7 cellular contexts compared by ENCODE assay signal in the genomic region with DNA sequence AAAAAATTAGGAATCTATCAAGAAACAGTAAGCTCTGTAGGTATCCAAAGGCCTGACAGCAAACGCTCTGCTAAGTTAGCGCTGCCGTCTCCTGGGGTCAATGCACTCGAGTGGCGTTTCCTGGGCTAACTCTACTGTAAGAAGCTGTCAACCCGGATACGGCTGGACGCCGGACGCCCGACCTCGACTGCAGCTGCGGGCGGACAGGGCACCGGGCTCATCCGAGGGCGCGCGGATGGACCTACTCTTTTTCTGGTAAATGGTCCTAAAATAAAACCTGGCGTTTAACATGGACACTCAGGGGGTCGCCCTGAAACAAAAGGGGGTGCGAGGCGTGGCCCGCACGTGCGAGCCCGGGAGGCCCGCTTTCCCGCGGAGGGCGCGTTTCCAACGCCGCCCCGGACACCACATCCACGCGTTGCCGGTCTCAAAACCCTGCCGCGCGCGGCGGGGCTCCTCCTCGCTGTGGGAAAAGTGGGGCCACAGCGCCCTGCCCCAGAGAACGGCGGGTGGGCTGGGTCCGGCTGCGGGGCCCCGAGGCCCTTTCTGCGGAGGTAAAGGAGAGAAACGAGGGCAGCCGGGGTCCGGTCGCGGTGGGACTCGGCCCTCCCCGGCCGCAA. TPM values are rescaled to one million over a fixed set of nuclear protein-coding genes. Genes with fewer than 3 reads are reported as not detected.
DNase-seq lines count a peak whose midpoint lies in the region; ATAC-seq and TF ChIP-seq lines count a peak whose summit lies in the region.

No MANE protein-coding gene starts in this region.

- H3K4me3 ChIP-seq in HUES64 (ENCODE audit: low read length) (peak overlapping the region; percentile 72), esophagus muscularis mucosa (peak overlapping the region; percentile 87 to 100 (median 97)), tibial artery (peak overlapping the region; percentile 80 to 92)
- H3K4me3 ChIP-seq in naive thymus-derived CD4-positive, alpha-beta T cell (ENCODE audit: low read length), result peak overlapping the region; percentile 98

- H3K4me3 Mint-ChIP-seq in naive thymus-derived CD4-positive, alpha-beta T cell, result peak overlapping the region; percentile 87 to 100 (median 98)

- no peaks in the 10 kb centered on the region for H3K9me3 Mint-ChIP-seq in naive thymus-derived CD4-positive, alpha-beta T cell

- H3K36me3 Mint-ChIP-seq in naive thymus-derived CD4-positive, alpha-beta T cell, result peaks cover 4 to 37% (median 29%) of the 10 kb centered on the region in 5 donors

- POLR2A ChIA-PET in naive thymus-derived CD4-positive, alpha-beta T cell (lab: Charles Lee), result interaction anchor here (0.6 to 6.1 kb wide), 11 partner anchors 8 to 180 kb away, joined by 3 to 101 read pairs (median 9); partner anchors contain the start of genes ACAT2, IGF2R, SOD2 and WTAP

- intact Hi-C loops in esophagus muscularis mucosa (cut with DNase I), result loop anchor here (2.0 to 5.0 kb wide), 2 partner anchors 57 to 96 kb away; partner anchors contain the start of gene SOD2
- intact Hi-C loops in naive thymus-derived CD4-positive, alpha-beta T cell (cut with micrococcal nuclease), result loop anchor here (1.0 to 5.0 kb wide), 10 partner anchors 27 to 731 kb away; partner anchors contain the start of genes ACAT2 (in 2 of the 2) and WTAP (in 2 of the 2)
- intact Hi-C loops in tibial artery (cut with DNase I; ENCODE audit: low total_unique reads), result loop anchor here (2.0 kb wide), 1 partner anchor 62 kb away; the partner anchor contains the start of gene WTAP

- H3K36me3 ChIP-seq in HUES64 (ENCODE audit: insufficient read depth, low read length) (peaks cover 63% of the 10 kb centered on the region), esophagus muscularis mucosa (peaks cover 12 to 62% (median 45%) of the 10 kb centered on the region in 4 donors), tibial artery (peaks cover 36 to 48% (median 40%) of the 10 kb centered on the region in 3 donors)
- H3K36me3 ChIP-seq in naive thymus-derived CD4-positive, alpha-beta T cell (ENCODE audit: control insufficient read depth in 2 of 3, insufficient read depth in 3 of 3, low read length in 3 of 3), result peaks cover 5 to 33% (median 18%) of the 10 kb centered on the region in 3 experiments

- peak overlapping the region; percentile 82 to 99 (median 96) for H3K27ac Mint-ChIP-seq in naive thymus-derived CD4-positive, alpha-beta T cell

- no peak for TF ChIP-seq POLR2A in esophagus muscularis mucosa (IDR thresholded peaks at IDR 0.05; ENCODE audit: low read depth)

- TF ChIP-seq EP300 in esophagus muscularis mucosa (IDR thresholded peaks at IDR 0.05), result no peak

- DNase-seq in activated CD8-positive, alpha-beta memory T cell treated with anti-CD3 and anti-CD28 coated beads for 24 hours, result peak; percentile 69
- DNase-seq in esophagus muscularis mucosa (ENCODE audit: extremely low spot score) (no peak), tibial artery (peak; percentile 49 to 75), superior temporal gyrus (ENCODE audit: extremely low spot score) (no peak)
- DNase-seq in naive thymus-derived CD4-positive, alpha-beta T cell, result peak in 7 of 9 donors; percentile 2 to 40 (median 14)

- CTCF ChIA-PET in naive thymus-derived CD4-positive, alpha-beta T cell (lab: Charles Lee), result interaction anchor here (0.6 to 2.1 kb wide), 5 partner anchors 15 to 153 kb away, joined by 3 to 6 read pairs (median 4); partner anchors contain the start of gene ACAT2

- WGBS in HUES64, result 1% methylated on average over 59 of the region's 59 CpGs
- 0% methylated on average over 20 of the region's 59 CpGs for WGBS in esophagus muscularis mucosa

- peaks cover 40 to 78% (median 64%) of the 10 kb centered on the region in 7 donors for H3K4me1 Mint-ChIP-seq in naive thymus-derived CD4-positive, alpha-beta T cell

- H3K4me1 ChIP-seq in HUES64 (ENCODE audit: insufficient read depth, low read length), result peaks cover 15% of the 10 kb centered on the region
- H3K4me1 ChIP-seq in esophagus muscularis mucosa, result peaks cover 38 to 76% (median 64%) of the 10 kb centered on the region in 4 donors
- peaks cover 15 to 27% of the 10 kb centered on the region in 2 donors for H3K4me1 ChIP-seq in naive thymus-derived CD4-positive, alpha-beta T cell (ENCODE audit: control insufficient read depth in 2 of 2, insufficient read depth in 2 of 2, low read length in 2 of 2)
- H3K4me1 ChIP-seq in tibial artery, result peaks cover 0 to 69% (median 44%) of the 10 kb centered on the region in 4 donors

- peak in 1 of 3 experiments; percentile 1 for TF ChIP-seq CTCF in esophagus muscularis mucosa (IDR thresholded peaks at IDR 0.05)
- TF ChIP-seq CTCF in tibial artery (IDR thresholded peaks at IDR 0.05), result no peak

- ATAC-seq in GM18907 (IDR thresholded peaks at IDR 0.05; ENCODE audit: unreplicated experiment), result peak; percentile 15
- ATAC-seq in naive thymus-derived CD4-positive, alpha-beta T cell, result no peak

- no peaks in the 10 kb centered on the region for H3K9me3 ChIP-seq in HUES64 (ENCODE audit: insufficient read depth, low read depth, low read length)
- no peaks in the 10 kb centered on the region for H3K9me3 ChIP-seq in esophagus muscularis mucosa
- H3K9me3 ChIP-seq in naive thymus-derived CD4-positive, alpha-beta T cell (ENCODE audit: control insufficient read depth in 2 of 3, low read length in 3 of 3), result no peaks in the 10 kb centered on the region
- H3K9me3 ChIP-seq in tibial artery, result no peaks in the 10 kb centered on the region

- H3K27me3 ChIP-seq in HUES64 (ENCODE audit: insufficient read depth, low read length), result no peaks in the 10 kb centered on the region
- H3K27me3 ChIP-seq in esophagus muscularis mucosa, result no peaks in the 10 kb centered on the region
- no peaks in the 10 kb centered on the region for H3K27me3 ChIP-seq in naive thymus-derived CD4-positive, alpha-beta T cell (ENCODE audit: control insufficient read depth in 2 of 2, insufficient read depth in 2 of 2, low read length in 2 of 2)
- no peaks in the 10 kb centered on the region for H3K27me3 ChIP-seq in tibial artery

- H3K27me3 Mint-ChIP-seq in naive thymus-derived CD4-positive, alpha-beta T cell, result peaks cover 0 to 3% (median 0%) of the 10 kb centered on the region in 5 donors

- peak overlapping the region; percentile 92 for H3K9ac ChIP-seq in HUES64 (ENCODE audit: low read depth, low read length)

- peak overlapping the region; percentile 79 for H3K27ac ChIP-seq in HUES64 (ENCODE audit: low read depth, low read length)
- peak overlapping the region; percentile 96 to 99 (median 97) for H3K27ac ChIP-seq in esophagus muscularis mucosa (replicated peaks in 1 of 4)
- H3K27ac ChIP-seq in naive thymus-derived CD4-positive, alpha-beta T cell (ENCODE audit: low read depth, low read length), result peak overlapping the region; percentile 94
- H3K27ac ChIP-seq in tibial artery, result peak overlapping the region; percentile 96 to 98

RNA-seq across cellular contexts. Expression of gene TCP1, which starts 0.5 kb away (rescaled TPM):
- 241 TPM for polyA plus RNA-seq in HUES64 (2013, experiment 1 of 2)
- polyA plus RNA-seq in HUES64 (2013, experiment 2 of 2), result 208 TPM
- 100 to 1,000 TPM; 103 to 140 (median 121) TPM for total RNA-seq in esophagus muscularis mucosa
- total RNA-seq in naive thymus-derived CD4-positive, alpha-beta T cell, result 100 to 1,000 TPM; 147 to 225 (median 154) TPM
- 100 to 1,000 TPM in 1 of 2 donors, 10 to 100 TPM in 1; 63.3 to 111 TPM for polyA plus RNA-seq in naive thymus-derived CD4-positive, alpha-beta T cell

RNA-seq across cellular contexts. Expression of gene MRPL18, which starts 1.4 kb away (rescaled TPM):
- polyA plus RNA-seq in HUES64 (2013, experiment 1 of 2), result 56.0 TPM
- polyA plus RNA-seq in HUES64 (2013, experiment 2 of 2), result 50.0 TPM
- 10 to 100 TPM; 63.3 to 92.9 (median 69.2) TPM for total RNA-seq in esophagus muscularis mucosa
- total RNA-seq in naive thymus-derived CD4-positive, alpha-beta T cell, result 10 to 100 TPM; 18.8 to 67.9 (median 39.4) TPM
- 100 to 1,000 TPM in 1 of 2 donors, 10 to 100 TPM in 1; 90.3 to 122 TPM for polyA plus RNA-seq in naive thymus-derived CD4-positive, alpha-beta T cell

RNA-seq across cellular contexts. Expression of gene PNLDC1, which starts 11.2 kb away (rescaled TPM):
- polyA plus RNA-seq in HUES64 (2013, experiment 1 of 2), result not detected
- not detected for polyA plus RNA-seq in HUES64 (2013, experiment 2 of 2)
- total RNA-seq in esophagus muscularis mucosa, result under 1 TPM in 1 of 4 donors, not detected in 3; 0.23 TPM
- total RNA-seq in naive thymus-derived CD4-positive, alpha-beta T cell, result 1 to 10 TPM in 1 of 5 experiments, under 1 TPM in 2, not detected in 2; 0.73 to 1.4 (median 0.97) TPM
- polyA plus RNA-seq in naive thymus-derived CD4-positive, alpha-beta T cell, result not detected

RNA-seq across cellular contexts. Expression of gene ACAT2, which starts 27.0 kb away (rescaled TPM):
- 183 TPM for polyA plus RNA-seq in HUES64 (2013, experiment 1 of 2)
- polyA plus RNA-seq in HUES64 (2013, experiment 2 of 2), result 188 TPM
- total RNA-seq in esophagus muscularis mucosa, result 1 to 10 TPM; 4.7 to 9.1 (median 6.9) TPM
- 10 to 100 TPM; 18.5 to 53.9 (median 28.0) TPM for total RNA-seq in naive thymus-derived CD4-positive, alpha-beta T cell
- 10 to 100 TPM; 29.1 to 43.1 TPM for polyA plus RNA-seq in naive thymus-derived CD4-positive, alpha-beta T cell

Comparison
In these comparisons a context has a peak if more than half of its experiments do, and no peak if none do; other contexts are left out.
1. DNase-seq: peak in activated CD8-positive, alpha-beta memory T cell treated with anti-CD3 and anti-CD28 coated beads for 24 hours (single experiment), naive thymus-derived CD4-positive, alpha-beta T cell (7 of 9) and tibial artery (2 of 2); none in esophagus muscularis mucosa (single experiment) and superior temporal gyrus (single experiment).
2. Peak in every context shown above with its lines, with median percentiles within 50 percentile points of each other: H3K27ac ChIP-seq and H3K4me3 ChIP-seq.